In the genomic region with DNA sequence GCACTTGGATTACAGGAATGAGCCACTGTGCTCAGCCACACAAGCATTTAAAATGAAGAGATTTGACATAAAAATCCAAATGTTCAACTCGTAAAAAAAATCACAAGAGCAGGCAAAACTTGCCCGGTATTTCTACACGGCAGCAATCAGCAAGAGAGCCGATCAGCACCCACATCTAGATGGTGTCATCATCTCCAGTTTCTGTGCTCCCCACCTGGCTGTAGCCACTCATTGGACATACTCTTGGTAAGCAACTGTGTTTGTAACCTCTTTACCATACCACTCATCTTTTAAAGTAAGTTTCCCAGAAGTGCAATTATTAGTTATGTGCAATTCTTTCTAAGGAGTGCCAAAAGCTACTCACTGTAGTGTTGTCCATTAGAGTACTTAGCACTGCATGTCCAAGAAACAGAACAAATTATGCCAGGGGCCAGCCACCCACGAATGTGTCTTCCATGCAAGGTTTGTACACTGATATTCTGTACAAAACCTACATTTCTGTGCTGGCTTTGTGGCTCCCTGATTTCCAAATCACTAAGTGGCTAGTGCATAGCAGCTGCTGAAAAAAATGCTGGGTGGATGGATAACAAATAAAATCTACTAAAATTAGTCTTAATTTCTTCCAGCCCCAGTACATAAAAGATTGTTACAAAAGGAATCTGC, we compare ENCODE assay signal across 16 cellular contexts.
DNase-seq lines count a peak whose midpoint lies in the region; ATAC-seq, FAIRE-seq and TF ChIP-seq lines count a peak whose summit lies in the region.
"Had no signal": no experiment of that assay in that cellular context is flagged by ENCODE, and none has a peak within 500 bp of the region (broad histone marks: within the 10 kb centered on the region; RNA-seq: fewer than 3 reads in every experiment).

No MANE protein-coding gene starts in this region.

- no peaks in the 10 kb centered on the region for H4K20me1 ChIP-seq in GM12878 (ENCODE audit: control insufficient read depth, insufficient read depth)

- H2AFZ ChIP-seq in GM12878 (ENCODE audit: control insufficient read depth, low read depth, low read length), result no peak overlapping the region

- no peak for TF ChIP-seq RAD21 in GM12878 (IDR thresholded peaks at IDR 0.05; ENCODE audit: insufficient read depth, low read depth, low read length)

- RAD21 ChIA-PET in GM12878 (lab: Charles Lee; ENCODE audit: unreplicated experiment), result no interaction called here

- TF ChIP-seq CTCF in GM12878 (IDR thresholded peaks at IDR 0.05 in 2 of 3, conservative IDR thresholded peaks at IDR 0.05 in 1 of 3; ENCODE audit: control insufficient read depth in 2 of 3, extremely low read depth in 1 of 3, insufficient read depth in 1 of 3, low read depth in 3 of 3, low read length in 3 of 3), result no peak

- H3K4me1 ChIP-seq in HUES6 (ENCODE audit: control insufficient read depth, insufficient read depth, low read length) (peaks cover 36% of the 10 kb centered on the region), GM12878 (ENCODE audit: control insufficient read depth, insufficient read depth, low read length) (no peaks in the 10 kb centered on the region; the same call in 1 of the 2 replicates), mesendoderm (ENCODE audit: control insufficient read depth, low read depth, low read length) (peaks cover 2% of the 10 kb centered on the region)
- H3K4me1 ChIP-seq: BE2C had no signal

- no peak overlapping the region for H3K18ac ChIP-seq in mesendoderm (ENCODE audit: low read length)

- 98% methylated on average over 5 of the region's 5 CpGs for WGBS in GM12878 (ENCODE audit: insufficient coverage, insufficient replicate concordance, low lambda C conversion rate, missing lambda C conversion rate)
- WGBS in mesendoderm (ENCODE audit: extremely low coverage, insufficient coverage, low lambda C conversion rate), result no CpG with 5 or more reads among the region's 5 CpGs

- no peaks in the 10 kb centered on the region for H3K36me3 ChIP-seq in HUES6 (ENCODE audit: control insufficient read depth, insufficient read depth, low read length)
- no peaks in the 10 kb centered on the region for H3K36me3 ChIP-seq in GM12878 (ENCODE audit: control insufficient read depth in 2 of 2, insufficient read depth in 2 of 2, low read length in 1 of 2)
- no peaks in the 10 kb centered on the region for H3K36me3 ChIP-seq in mesendoderm (ENCODE audit: control insufficient read depth, insufficient read depth, low read length)
- H3K36me3 ChIP-seq: adrenal gland, BE2C, gastrocnemius medialis had no signal

- POLR2A ChIA-PET in GM12878 (lab: Charles Lee), result no interaction called here

- H3K4ac ChIP-seq in mesendoderm (ENCODE audit: low read depth, low read length), result peak overlapping the region; percentile 16

- no peak overlapping the region for H2BK120ac ChIP-seq in mesendoderm (ENCODE audit: low read depth, low read length)

- H3K27ac ChIP-seq in HUES6 (ENCODE audit: low read depth, low read length) (peak overlapping the region; percentile 30; the same call in 1 of the 2 replicates), GM12878 (ENCODE audit: control insufficient read depth, insufficient read depth) (no peak overlapping the region), mesendoderm (ENCODE audit: low read depth, low read length) (no peak overlapping the region)
- H3K27ac ChIP-seq: adrenal gland had no signal

- H3K9ac ChIP-seq in HUES6 (ENCODE audit: low read length) (no peak overlapping the region), GM12878 (ENCODE audit: control insufficient read depth, insufficient read depth, low read length) (no peak overlapping the region), mesendoderm (ENCODE audit: low read length) (no peak overlapping the region)

- in situ Hi-C loops in GM12878 (cut with MboI), result no loop called here

- H3K79me2 ChIP-seq in GM12878 (ENCODE audit: control insufficient read depth, insufficient read depth, low read length) (no peaks in the 10 kb centered on the region; the same call in 1 of the 2 replicates), mesendoderm (ENCODE audit: control insufficient read depth, insufficient read depth, low read length) (peaks cover 5% of the 10 kb centered on the region)

- no peak overlapping the region for H2BK15ac ChIP-seq in mesendoderm (replicated peaks; ENCODE audit: low read depth)

- no peak overlapping the region for H3K4me2 ChIP-seq in GM12878 (ENCODE audit: control insufficient read depth, insufficient read depth)
- H3K4me2 ChIP-seq in mesendoderm (ENCODE audit: low read length), result no peak overlapping the region

- no TSS peak for BruUV-seq in GM12878 (replicated peaks; lab: Mats Ljungman, UMichigan)

- H3K4me3 ChIP-seq in HUES6 (ENCODE audit: low read depth, low read length) (no peak overlapping the region), GM12878 (no peak overlapping the region), mesendoderm (ENCODE audit: low read length) (no peak overlapping the region)
- H3K4me3 ChIP-seq: adrenal gland, gastrocnemius medialis had no signal

- no peak overlapping the region for H3K23ac ChIP-seq in mesendoderm (ENCODE audit: low read length)

- no peak overlapping the region for H4K8ac ChIP-seq in mesendoderm (ENCODE audit: low read depth, low read length)

- no peak for FAIRE-seq in GM12878 (lab: Jason Lieb, UNC)
- FAIRE-seq: G401.6, HTR-8/SVneo had no signal

- intact Hi-C loops in GM12878 (cut with micrococcal nuclease; ENCODE audit: unreplicated experiment), result no loop called here

- ATAC-seq in GM12878 (peak; percentile 43), GM18520 (IDR thresholded peaks at IDR 0.05; ENCODE audit: unreplicated experiment) (no peak), GM21619 (IDR thresholded peaks at IDR 0.05; ENCODE audit: unreplicated experiment) (no peak)
- ATAC-seq: gastrocnemius medialis; stimulated activated effector memory CD8-positive, alpha-beta T cell treated with anti-CD3 and anti-CD28 coated beads, Interleukin-12 subunit alpha, Interleukin-12 subunit beta, amount 100 ng/mL, for 72 hours had no signal

- CTCF ChIA-PET in GM12878 (lab: Yijun Ruan, JAX), result no interaction called here

- H3K9me3 ChIP-seq in HUES6 (ENCODE audit: control insufficient read depth, insufficient read depth, low read depth, low read length), result no peaks in the 10 kb centered on the region; the same call in 1 of the 2 replicates
- H3K9me3 ChIP-seq in GM12878 (replicated peaks; ENCODE audit: control insufficient read depth, insufficient read depth, low read length), result no peaks in the 10 kb centered on the region
- H3K9me3 ChIP-seq: adrenal gland, gastrocnemius medialis had no signal

- no peak overlapping the region for H4K5ac ChIP-seq in mesendoderm (ENCODE audit: low read length)

- SMC1A ChIA-PET in GM12878 (lab: Charles Lee; ENCODE audit: uncharacterized antibody, unreplicated experiment), result interaction anchor here (0.6 to 3.6 kb wide), 3 partner anchors 11 to 116 kb away, joined by 3 to 17 read pairs (median 5); no protein-coding TSS in a partner anchor

- no peak for TF ChIP-seq EP300 in GM12878 (IDR thresholded peaks at IDR 0.05; ENCODE audit: borderline replicate concordance in 1 of 2, control insufficient read depth in 1 of 2, low read depth in 2 of 2, low read length in 2 of 2)

- no peak overlapping the region for H3K56ac ChIP-seq in mesendoderm (ENCODE audit: low read length)

- no peak overlapping the region for H2AK5ac ChIP-seq in mesendoderm (ENCODE audit: low read length)

- peaks cover 5% of the 10 kb centered on the region for H3K79me1 ChIP-seq in mesendoderm (ENCODE audit: low read length)

- peak; percentile 22 for DNase-seq in DMS79 treated with DMSO at 0.1 percent for 48 hours (lab: John Stamatoyannopoulos, UW)
- no peak for DNase-seq in GM12878 (ENCODE audit: low read depth, low spot score)
- no peak for DNase-seq in mesendoderm
- DNase-seq in DMS53 treated with DMSO at 0.1 percent for 48 hours (lab: John Stamatoyannopoulos, UW; ENCODE audit: unreplicated experiment), result no peak
- DNase-seq in SHP77 treated with DMSO at 0.1 percent for 48 hours (lab: John Stamatoyannopoulos, UW), result no peak
- DNase-seq: adrenal gland; BE2C; gastrocnemius medialis; left cardiac atrium; stimulated activated CD4-positive, alpha-beta T cell treated with anti-CD3 and anti-CD28 coated beads, Interleukin-2, amount 100 ng/mL, for 24 hours had no signal

- H3K27me3 ChIP-seq in HUES6 (ENCODE audit: control insufficient read depth, insufficient read depth, low read length) (no peaks in the 10 kb centered on the region), GM12878 (replicated peaks in 1 of 2; ENCODE audit: control insufficient read depth in 2 of 2, insufficient read depth in 2 of 2, low read length in 1 of 2) (no peaks in the 10 kb centered on the region), mesendoderm (ENCODE audit: insufficient read depth, low read length, poor library complexity) (no peaks in the 10 kb centered on the region)
- H3K27me3 ChIP-seq: adrenal gland, BE2C, gastrocnemius medialis had no signal

- no peak overlapping the region for H2BK5ac ChIP-seq in mesendoderm (ENCODE audit: low read length)

- TF ChIP-seq POLR2A in GM12878 (IDR thresholded peaks at IDR 0.05; ENCODE audit: low read depth, low read length), result no peak

TF ChIP-seq in GM12878, 131 proteins besides CTCF, POLR2A, EP300 and RAD21 (continues in another document):
- TF ChIP-seq TARDBP (IDR thresholded peaks at IDR 0.05; ENCODE audit: borderline replicate concordance) (no peak), TCF3 (IDR thresholded peaks at IDR 0.05; ENCODE audit: borderline replicate concordance, insufficient read depth, low read depth, low read length) (no peak), NBN (IDR thresholded peaks at IDR 0.05) (no peak), DPF2 (IDR thresholded peaks at IDR 0.05) (no peak), FOXM1 (IDR thresholded peaks at IDR 0.05; ENCODE audit: low read depth, low read length) (no peak)
- TF ChIP-seq, protein P1, sequence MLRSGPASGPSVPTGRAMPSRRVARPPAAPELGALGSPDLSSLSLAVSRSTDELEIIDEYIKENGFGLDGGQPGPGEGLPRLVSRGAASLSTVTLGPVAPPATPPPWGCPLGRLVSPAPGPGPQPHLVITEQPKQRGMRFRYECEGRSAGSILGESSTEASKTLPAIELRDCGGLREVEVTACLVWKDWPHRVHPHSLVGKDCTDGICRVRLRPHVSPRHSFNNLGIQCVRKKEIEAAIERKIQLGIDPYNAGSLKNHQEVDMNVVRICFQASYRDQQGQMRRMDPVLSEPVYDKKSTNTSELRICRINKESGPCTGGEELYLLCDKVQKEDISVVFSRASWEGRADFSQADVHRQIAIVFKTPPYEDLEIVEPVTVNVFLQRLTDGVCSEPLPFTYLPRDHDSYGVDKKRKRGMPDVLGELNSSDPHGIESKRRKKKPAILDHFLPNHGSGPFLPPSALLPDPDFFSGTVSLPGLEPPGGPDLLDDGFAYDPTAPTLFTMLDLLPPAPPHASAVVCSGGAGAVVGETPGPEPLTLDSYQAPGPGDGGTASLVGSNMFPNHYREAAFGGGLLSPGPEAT (IDR thresholded peaks at IDR 0.05; ENCODE audit: low read depth), result no peak
